In the genomic region with DNA sequence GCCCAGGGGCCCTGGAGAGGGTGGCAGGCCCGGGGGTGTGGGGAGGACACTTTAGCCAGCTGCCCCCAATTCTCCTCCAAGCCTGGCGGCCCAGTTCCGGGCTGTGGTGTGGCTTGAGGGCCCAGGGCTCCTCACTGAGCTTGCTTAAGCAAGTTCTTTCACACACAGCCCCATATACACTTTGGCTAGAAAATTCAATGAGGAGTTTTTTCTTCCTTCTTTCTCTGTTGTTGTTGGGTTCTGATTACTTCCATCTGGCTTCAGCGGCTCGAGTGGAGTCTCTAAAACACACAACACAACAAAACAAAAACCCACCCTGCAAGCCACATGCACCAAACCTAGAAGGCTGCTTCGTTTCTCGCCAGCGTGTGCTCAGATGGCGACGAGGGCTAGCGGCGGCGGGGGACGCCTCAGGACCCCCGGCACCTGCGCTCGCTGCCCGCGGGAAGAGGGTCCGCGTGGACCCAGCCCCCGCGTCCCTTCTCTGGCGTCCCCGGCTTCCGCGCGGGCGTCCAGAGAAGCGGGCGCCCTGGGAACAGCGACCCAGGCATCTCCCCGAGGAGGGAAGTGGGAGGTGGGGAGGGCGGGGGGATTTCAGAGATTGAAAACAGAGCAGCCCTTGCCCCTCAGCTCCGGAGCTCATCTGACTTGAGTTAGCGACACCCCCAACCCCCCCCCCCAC, we compare ENCODE assay signal across 10 cellular contexts. TPM values are rescaled to one million over a fixed set of nuclear protein-coding genes. Genes with fewer than 3 reads are reported as not detected.
A peak's percentile ranks its signal among the peaks of the same experiment; 100 is the strongest.
DNase-seq lines count a peak whose midpoint lies in the region; ATAC-seq and TF ChIP-seq lines count a peak whose summit lies in the region.
"Had no signal": no experiment of that assay in that cellular context is flagged by ENCODE, and none has a peak within 500 bp of the region (broad histone marks: within the 10 kb centered on the region; RNA-seq: fewer than 3 reads in every experiment).

No MANE protein-coding gene starts in this region.

- H3K27ac ChIP-seq in mesenchymal stem cell (ENCODE audit: low read length, poor library complexity, severe bottlenecking) = no peak overlapping the region
- H3K27ac ChIP-seq in thymus (ENCODE audit: low read depth) = peak overlapping the region; percentile 42

- H3K4ac ChIP-seq in mesenchymal stem cell (ENCODE audit: low read depth in 1 of 2, low read length in 2 of 2) = peak overlapping the region; percentile 67 to 96

- H2AK5ac ChIP-seq in mesenchymal stem cell (ENCODE audit: low read length, severe bottlenecking) = no peak overlapping the region

- 6% methylated on average over 6 of the region's 36 CpGs for WGBS in mesenchymal stem cell
- 20% methylated on average over 36 of the region's 36 CpGs for WGBS in thymus

- peak overlapping the region; percentile 98 for H3K4me2 ChIP-seq in mesenchymal stem cell (ENCODE audit: low read length, poor library complexity, severe bottlenecking)

- H3K14ac ChIP-seq in mesenchymal stem cell (ENCODE audit: low read length in 2 of 2) = peak overlapping the region in 1 of 2 experiments; percentile 59

- peak overlapping the region; percentile 28 to 96 for H2BK12ac ChIP-seq in mesenchymal stem cell (ENCODE audit: low read length in 2 of 2)

- H3K4me1 ChIP-seq in mesenchymal stem cell (ENCODE audit: control insufficient read depth, insufficient read depth, low read depth, low read length) = peaks cover 16% of the 10 kb centered on the region
- no peaks in the 10 kb centered on the region for H3K4me1 ChIP-seq in thymus (ENCODE audit: control insufficient read depth, insufficient read depth, low read length)

- peak overlapping the region; percentile 51 for H2AFZ ChIP-seq in mesenchymal stem cell (ENCODE audit: low read depth, low read length)

- H3K23ac ChIP-seq in mesenchymal stem cell (ENCODE audit: low read length in 2 of 2) = no peak overlapping the region

- no peak for TF ChIP-seq CTCF in cardiac fibroblast (IDR thresholded peaks at IDR 0.05; ENCODE audit: low read depth, low read length)

- ATAC-seq in GM21515 (IDR thresholded peaks at IDR 0.05; ENCODE audit: unreplicated experiment) = no peak

- H2BK5ac ChIP-seq in mesenchymal stem cell (ENCODE audit: low read depth, low read length, poor library complexity, severe bottlenecking) = no peak overlapping the region

- peak overlapping the region; percentile 72 for H3K9ac ChIP-seq in mesenchymal stem cell (ENCODE audit: low read length)

- DNase-seq in NCI-H748 (lab: John Stamatoyannopoulos, UW; ENCODE audit: unreplicated experiment) (peak; percentile 11), NCI-H748 treated with DMSO at 0.1 percent for 48 hours (lab: John Stamatoyannopoulos, UW) (no peak), cardiac fibroblast (ENCODE audit: low read depth in 2 of 2) (peak in 1 of 2 donors; percentile 30), mesenchymal stem cell (peak; percentile 60), SKM-1 treated with dmso at 0.1 percent for 144 hours (lab: John Stamatoyannopoulos, UW; ENCODE audit: unreplicated experiment) (no peak), NCI-H2081 treated with DMSO at 0.1 percent for 48 hours (lab: John Stamatoyannopoulos, UW) (no peak)
- DNase-seq: activated CD4-positive, alpha-beta T cell treated with anti-CD3 and anti-CD28 coated beads for 1 hour; central memory CD4-positive, alpha-beta T cell had no signal

- H3K18ac ChIP-seq in mesenchymal stem cell (ENCODE audit: low read depth in 1 of 2, low read length in 2 of 2) = peak overlapping the region; percentile 94 to 99

- H4K8ac ChIP-seq in mesenchymal stem cell (ENCODE audit: low read length) = peak overlapping the region; percentile 96

- H3K4me3 ChIP-seq in cardiac fibroblast (replicated peaks in 1 of 2; ENCODE audit: low read depth in 2 of 2, low read length in 2 of 2) (peak overlapping the region; percentile 44 to 73), mesenchymal stem cell (ENCODE audit: insufficient read depth in 1 of 2, low read depth in 1 of 2, low read length in 2 of 2) (peak overlapping the region; percentile 84 to 88), thymus (ENCODE audit: low read length) (no peak overlapping the region)

- peak overlapping the region; percentile 89 for H4K91ac ChIP-seq in mesenchymal stem cell (ENCODE audit: low read length)

- H3K79me1 ChIP-seq in mesenchymal stem cell (replicated peaks; ENCODE audit: low read length, poor library complexity, severe bottlenecking) = peaks cover 6% of the 10 kb centered on the region

- no peaks in the 10 kb centered on the region for H3K9me3 ChIP-seq in mesenchymal stem cell (ENCODE audit: control insufficient read depth, low read length)
- no peaks in the 10 kb centered on the region for H3K9me3 ChIP-seq in thymus (ENCODE audit: control insufficient read depth)

- H2BK120ac ChIP-seq in mesenchymal stem cell (ENCODE audit: low read depth, low read length) = peak overlapping the region; percentile 96

- H3K27me3 ChIP-seq in mesenchymal stem cell (ENCODE audit: control insufficient read depth in 1 of 2, insufficient read depth in 1 of 2, low read length in 2 of 2) (no peaks in the 10 kb centered on the region), thymus (ENCODE audit: control insufficient read depth, insufficient read depth) (peaks cover 58% of the 10 kb centered on the region)

- peak overlapping the region; percentile 97 for H2BK15ac ChIP-seq in mesenchymal stem cell (ENCODE audit: low read depth, poor library complexity, severe bottlenecking)

- H3K36me3 ChIP-seq in mesenchymal stem cell (ENCODE audit: control insufficient read depth in 1 of 2, insufficient read depth in 2 of 2, low read depth in 1 of 2, low read length in 2 of 2) = no peaks in the 10 kb centered on the region
- H3K36me3 ChIP-seq in thymus (ENCODE audit: control insufficient read depth, insufficient read depth) = no peaks in the 10 kb centered on the region

RNA-seq across cellular contexts. Expression of gene GLI2, which starts 0.6 kb away (rescaled TPM):
- 28.9 TPM for polyA plus RNA-seq in mesenchymal stem cell (2013, experiment 1 of 2)
- 29.5 TPM for polyA plus RNA-seq in mesenchymal stem cell (2013, experiment 2 of 2)
- polyA plus RNA-seq in thymus = 1.3 TPM

Comparison
In these comparisons a context has a peak if more than half of its experiments do, and no peak if none do; other contexts are left out.
1. DNase-seq: peak in NCI-H748 (single experiment) and mesenchymal stem cell (single experiment); none in NCI-H748 treated with DMSO at 0.1 percent for 48 hours (single experiment), SKM-1 treated with dmso at 0.1 percent for 144 hours (single experiment) and NCI-H2081 treated with DMSO at 0.1 percent for 48 hours (single experiment).